ENCODE assay signal across 8 cellular contexts in the genomic region with DNA sequence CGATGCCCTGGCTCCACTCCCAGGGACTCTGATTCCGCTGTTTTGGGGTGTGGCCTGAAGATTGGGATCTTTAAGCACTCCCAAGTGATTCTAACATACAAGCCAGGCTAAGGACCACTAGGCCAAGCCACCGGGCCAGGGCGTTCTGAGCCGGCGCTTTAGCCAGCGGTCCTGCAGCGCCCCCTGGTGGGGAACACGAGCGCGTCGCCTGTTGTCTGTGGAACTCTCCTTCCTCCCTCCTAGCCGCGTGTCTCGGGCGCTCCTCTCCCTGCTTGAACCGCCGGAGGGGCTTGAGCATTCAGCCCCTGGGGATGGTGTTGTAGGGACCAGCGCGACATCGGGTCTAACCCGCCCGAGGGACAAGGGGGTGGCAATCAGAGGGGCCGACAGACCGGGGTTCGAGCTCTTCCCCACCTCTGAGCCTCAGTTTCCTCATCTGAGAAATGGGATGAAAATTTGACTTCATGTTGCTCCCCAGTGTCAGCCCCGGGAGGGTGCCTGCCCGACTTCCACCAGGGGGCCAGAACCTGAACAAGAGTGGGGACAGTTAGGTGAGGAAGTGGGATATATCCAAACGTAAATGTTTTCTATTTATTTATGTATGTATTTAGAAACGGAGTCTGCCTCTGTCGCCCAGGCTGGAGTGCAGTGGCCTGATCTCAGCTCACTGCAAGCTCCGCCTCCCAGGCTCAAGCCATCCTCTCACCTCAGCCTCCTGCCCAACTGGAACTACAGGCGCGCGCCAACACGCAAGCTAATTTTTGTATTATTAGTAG. TPM values are rescaled to one million over a fixed set of nuclear protein-coding genes. Genes with fewer than 3 reads are reported as not detected.
DNase-seq lines count a peak whose midpoint lies in the region; ATAC-seq, FAIRE-seq and TF ChIP-seq lines count a peak whose summit lies in the region.

No MANE protein-coding gene starts in this region.

- peak overlapping the region; percentile 14 for H3K4me2 ChIP-seq in astrocyte (ENCODE audit: low read length)

- no peaks in the 10 kb centered on the region for H3K36me3 Mint-ChIP-seq in astrocyte (ENCODE audit: low read depth, unreplicated experiment)

- no peak overlapping the region for H3K4me3 ChIP-seq in astrocyte (ENCODE audit: insufficient read depth, low read depth, low read length)
- no peak overlapping the region for H3K4me3 ChIP-seq in spleen

- WGBS in spleen, 5 donors, result 26 to 33% (median 28%) methylated on average over 28 to 36 of the region's 36 CpGs

- peak; percentile 72 for TF ChIP-seq CTCF in astrocyte (IDR thresholded peaks at IDR 0.05; ENCODE audit: insufficient read depth, low read depth, low read length)
- TF ChIP-seq CTCF in spleen (IDR thresholded peaks at IDR 0.05 in 8 of 11, conservative IDR thresholded peaks at IDR 0.05 in 3 of 11), result peak; percentile 70 to 95 (median 89)

- peaks cover 5% of the 10 kb centered on the region for H3K4me1 Mint-ChIP-seq in astrocyte (ENCODE audit: low read depth, unreplicated experiment)

- H3K36me3 ChIP-seq in astrocyte (ENCODE audit: insufficient read depth, low read length), result no peaks in the 10 kb centered on the region
- H3K36me3 ChIP-seq in spleen, result no peaks in the 10 kb centered on the region

- peaks cover 16% of the 10 kb centered on the region for H3K27me3 Mint-ChIP-seq in astrocyte (ENCODE audit: low read depth, unreplicated experiment)

- ATAC-seq in GM21367 (IDR thresholded peaks at IDR 0.05; ENCODE audit: unreplicated experiment) (no peak), GM18909 (IDR thresholded peaks at IDR 0.05; ENCODE audit: poor library complexity, unreplicated experiment) (no peak)

- H3K9ac ChIP-seq in astrocyte (ENCODE audit: low read length), result no peak overlapping the region

- no peaks in the 10 kb centered on the region for H4K20me1 ChIP-seq in astrocyte (ENCODE audit: insufficient read depth, low read length)

- H2AFZ ChIP-seq in astrocyte (ENCODE audit: low read depth, low read length), result peak overlapping the region; percentile 55

- H3K27ac ChIP-seq in astrocyte (ENCODE audit: low read depth, low read length) (no peak overlapping the region), spleen (no peak overlapping the region)

- H3K4me1 ChIP-seq in astrocyte (ENCODE audit: insufficient read depth, low read length) (no peaks in the 10 kb centered on the region), spleen (peaks cover 0 to 16% (median 11%) of the 10 kb centered on the region in 6 donors)

- no peak for TF ChIP-seq POLR2A in spleen (IDR thresholded peaks at IDR 0.05)

- H3K27me3 ChIP-seq in astrocyte (ENCODE audit: insufficient read depth, low read length), result peaks cover 2% of the 10 kb centered on the region
- H3K27me3 ChIP-seq in spleen (replicated peaks in 1 of 7), result peaks cover 0 to 33% (median 7%) of the 10 kb centered on the region in 7 donors

- H3K79me2 ChIP-seq in astrocyte (ENCODE audit: insufficient read depth, low read length), result no peaks in the 10 kb centered on the region

- H3K9me3 ChIP-seq in astrocyte (ENCODE audit: insufficient read depth, low read depth, low read length) (peaks cover 4% of the 10 kb centered on the region), spleen (peaks cover 0 to 10% (median 5%) of the 10 kb centered on the region in 8 donors)

- no peak overlapping the region for H3K4me3 Mint-ChIP-seq in astrocyte (ENCODE audit: unreplicated experiment)

- intact Hi-C loops in spleen (cut with DNase I; ENCODE audit: low total_unique reads), result loop anchor here (10.0 kb wide), 1 partner anchor 119 kb away; no protein-coding TSS in a partner anchor

- H3K27ac Mint-ChIP-seq in astrocyte (ENCODE audit: unreplicated experiment), result no peak overlapping the region

- FAIRE-seq in astrocyte (lab: Jason Lieb, UNC), result no peak

- peaks cover 2% of the 10 kb centered on the region for H3K9me3 Mint-ChIP-seq in astrocyte (ENCODE audit: unreplicated experiment)

- DNase-seq in GM04503 (ENCODE audit: low read depth) (peak; percentile 26), NCI-H1092 treated with DMSO at 0.1 percent for 48 hours (lab: John Stamatoyannopoulos, UW) (peak; percentile 46), T-helper 9 cell (peak; percentile 83), astrocyte (ENCODE audit: low read depth) (peak; percentile 35), hypothalamus (lab: John Stamatoyannopoulos, UW) (peak in 50 of 51 donors; percentile 11 to 90 (median 64)), spleen (peak; percentile 94)

RNA-seq across cellular contexts. Expression of a gene that starts 18.0 kb away (rescaled TPM):
- 1.7 and 1.9 TPM in 2 replicates for total RNA-seq in astrocyte
- total RNA-seq in spleen, result 1 to 10 TPM; 2.1 to 5.7 (median 3.0) TPM
- 1 to 10 TPM in 2 of 3 donors, under 1 TPM in 1; 0.57 to 1.2 (median 1.2) TPM for polyA plus RNA-seq in spleen

RNA-seq across cellular contexts. Expression of a gene that starts 42.3 kb away (rescaled TPM):
- total RNA-seq in astrocyte (12.1 and 12.7 TPM in 2 replicates), spleen (1 to 10 TPM in 4 of 7 donors, under 1 TPM in 3; 0.20 to 2.7 (median 1.7) TPM)
- polyA plus RNA-seq in spleen, result 1 to 10 TPM in 1 of 3 donors, under 1 TPM in 2; 0.13 to 1.8 (median 0.19) TPM

Comparison
In these comparisons a context has a peak if more than half of its experiments do, and no peak if none do; other contexts are left out.
1. DNase-seq: peak in every context shown above with its lines; median percentile 94 in spleen; 83 in T-helper 9 cell; 64 in hypothalamus; 46 in NCI-H1092 treated with DMSO at 0.1 percent for 48 hours; 35 in astrocyte; 26 in GM04503.